In genomic region chr6:32825966-32826365, GRCh38 we compare ENCODE assay signal across 7 cellular contexts. TPM values are rescaled to one million over a fixed set of nuclear protein-coding genes. Genes with fewer than 3 reads are reported as not detected.
A peak's percentile ranks its signal among the peaks of the same experiment; 100 is the strongest.
DNase-seq lines count a peak whose midpoint lies in the region; ATAC-seq and TF ChIP-seq lines count a peak whose summit lies in the region.

No MANE protein-coding gene starts in this region.

- H3K9me3 ChIP-seq in gastroesophageal sphincter, result no peaks in the 10 kb centered on the region

- H3K4me3 ChIP-seq in GM12875 (ENCODE audit: low read depth, low read length) (no peak overlapping the region), gastroesophageal sphincter (no peak overlapping the region)

- no peaks in the 10 kb centered on the region for H3K27me3 ChIP-seq in gastroesophageal sphincter

- TF ChIP-seq CTCF in GM12875 (IDR thresholded peaks at IDR 0.05; ENCODE audit: borderline replicate concordance, insufficient read depth, low read depth, low read length) (0 out of 2 replicates have a peak, but pooled peaks have one; percentile 13), RWPE1 (conservative IDR thresholded peaks at IDR 0.05; ENCODE audit: low read depth) (peak; percentile 38; the same call in 1 of the 2 replicates), gastroesophageal sphincter (IDR thresholded peaks at IDR 0.05) (peak in 2 of 4 experiments; percentile 29 to 48)

- peak; percentile 74 for ATAC-seq in gastroesophageal sphincter
- ATAC-seq in stimulated activated effector memory CD8-positive, alpha-beta T cell treated with anti-CD3 and anti-CD28 coated beads, Interleukin-12 subunit alpha, Interleukin-12 subunit beta, amount 100 ng/mL, for 72 hours, result no peak
- ATAC-seq in natural killer cell treated with Interleukin-12 subunit alpha and Interleukin-12 subunit beta and Interleukin-15 and Interleukin-18, amount 100 ng/mL, for 72 hours, result no peak

- peaks cover 29% of the 10 kb centered on the region for H3K4me1 Mint-ChIP-seq in stimulated activated effector memory CD8-positive, alpha-beta T cell treated with anti-CD3 and anti-CD28 coated beads, Interleukin-12 subunit alpha, Interleukin-12 subunit beta, amount 100 ng/mL, for 72 hours
- H3K4me1 Mint-ChIP-seq in natural killer cell treated with Interleukin-12 subunit alpha and Interleukin-12 subunit beta and Interleukin-15 and Interleukin-18, amount 100 ng/mL, for 72 hours (ENCODE audit: low read depth in 2 of 2), result peaks cover 10 to 16% of the 10 kb centered on the region in 2 donors

- DNase-seq in RWPE1 (ENCODE audit: low spot score), result no peak
- DNase-seq in stimulated activated effector memory CD8-positive, alpha-beta T cell treated with anti-CD3 and anti-CD28 coated beads, Interleukin-12 subunit alpha, Interleukin-12 subunit beta, amount 100 ng/mL, for 72 hours (ENCODE audit: low spot score in 2 of 2), result no peak
- no peak for DNase-seq in natural killer cell treated with Interleukin-12 subunit alpha and Interleukin-12 subunit beta and Interleukin-15 and Interleukin-18, amount 100 ng/mL, for 72 hours (ENCODE audit: low spot score)
- DNase-seq in activated T-cell treated with anti-CD3 and anti-CD28 coated beads for 4 hours, result no peak
- DNase-seq in DMS153 (lab: John Stamatoyannopoulos, UW), result no peak

- TF ChIP-seq POLR2A in gastroesophageal sphincter (IDR thresholded peaks at IDR 0.05), result no peak

- H3K4me3 Mint-ChIP-seq in stimulated activated effector memory CD8-positive, alpha-beta T cell treated with anti-CD3 and anti-CD28 coated beads, Interleukin-12 subunit alpha, Interleukin-12 subunit beta, amount 100 ng/mL, for 72 hours, result no peak overlapping the region
- no peak overlapping the region for H3K4me3 Mint-ChIP-seq in natural killer cell treated with Interleukin-12 subunit alpha and Interleukin-12 subunit beta and Interleukin-15 and Interleukin-18, amount 100 ng/mL, for 72 hours

- TF ChIP-seq EP300 in gastroesophageal sphincter (IDR thresholded peaks at IDR 0.05), result no peak

- CTCF ChIA-PET in RWPE1 (lab: Yijun Ruan, JAX), result interaction anchor here (0.6 to 2.6 kb wide), 5 partner anchors 12 to 42 kb away, joined by 3 to 14 read pairs (median 4); partner anchors contain the start of gene PSMB8

- H3K9me3 Mint-ChIP-seq in stimulated activated effector memory CD8-positive, alpha-beta T cell treated with anti-CD3 and anti-CD28 coated beads, Interleukin-12 subunit alpha, Interleukin-12 subunit beta, amount 100 ng/mL, for 72 hours, result no peaks in the 10 kb centered on the region
- no peaks in the 10 kb centered on the region for H3K9me3 Mint-ChIP-seq in natural killer cell treated with Interleukin-12 subunit alpha and Interleukin-12 subunit beta and Interleukin-15 and Interleukin-18, amount 100 ng/mL, for 72 hours

- POLR2A ChIA-PET in RWPE1 (lab: Yijun Ruan, JAX; ENCODE audit: low non-redundant PET), result interaction anchor here (0.8 kb wide), 1 partner anchor 28 kb away, joined by 3 read pairs; the partner anchor contains the start of genes PSMB9 and TAP1

- H3K27ac ChIP-seq in RWPE1 (no peak overlapping the region), gastroesophageal sphincter (peak overlapping the region in 1 of 4 donors; percentile 18)

- no peaks in the 10 kb centered on the region for H3K4me1 ChIP-seq in gastroesophageal sphincter

- 0 to 41% methylated on average over 1 to 2 of the region's 2 CpGs for WGBS in gastroesophageal sphincter (ENCODE audit: low coverage in 1 of 2), 2 donors

- H3K36me3 Mint-ChIP-seq in stimulated activated effector memory CD8-positive, alpha-beta T cell treated with anti-CD3 and anti-CD28 coated beads, Interleukin-12 subunit alpha, Interleukin-12 subunit beta, amount 100 ng/mL, for 72 hours, result peaks cover 44% of the 10 kb centered on the region
- H3K36me3 Mint-ChIP-seq in natural killer cell treated with Interleukin-12 subunit alpha and Interleukin-12 subunit beta and Interleukin-15 and Interleukin-18, amount 100 ng/mL, for 72 hours, result peaks cover 19% of the 10 kb centered on the region

- H3K27ac Mint-ChIP-seq in stimulated activated effector memory CD8-positive, alpha-beta T cell treated with anti-CD3 and anti-CD28 coated beads, Interleukin-12 subunit alpha, Interleukin-12 subunit beta, amount 100 ng/mL, for 72 hours, result peak overlapping the region; percentile 71
- H3K27ac Mint-ChIP-seq in natural killer cell treated with Interleukin-12 subunit alpha and Interleukin-12 subunit beta and Interleukin-15 and Interleukin-18, amount 100 ng/mL, for 72 hours, result peak overlapping the region in 1 of 2 donors; percentile 7

- H3K27me3 Mint-ChIP-seq in natural killer cell treated with Interleukin-12 subunit alpha and Interleukin-12 subunit beta and Interleukin-15 and Interleukin-18, amount 100 ng/mL, for 72 hours, result no peaks in the 10 kb centered on the region

- H3K36me3 ChIP-seq in gastroesophageal sphincter, result peaks cover 0 to 26% of the 10 kb centered on the region in 2 donors

RNA-seq across cellular contexts. Expression of gene HLA-DOB, which starts 9.2 kb away (rescaled TPM):
- under 1 TPM in 2 of 4 donors, not detected in 2; 0.37 to 0.40 TPM for total RNA-seq in gastroesophageal sphincter
- 10 to 100 TPM in 1 of 2 donors, 1 to 10 TPM in 1; 3.3 to 13.9 TPM for total RNA-seq in natural killer cell treated with Interleukin-12 subunit alpha and Interleukin-12 subunit beta and Interleukin-15 and Interleukin-18, amount 100 ng/mL, for 72 hours

RNA-seq across cellular contexts. Expression of gene TAP2, which starts 12.6 kb away (rescaled TPM):
- 10 to 100 TPM in 3 of 4 donors, 1 to 10 TPM in 1; 6.9 to 16.0 (median 11.1) TPM for total RNA-seq in gastroesophageal sphincter
- 100 to 1,000 TPM; 220 to 252 TPM for total RNA-seq in natural killer cell treated with Interleukin-12 subunit alpha and Interleukin-12 subunit beta and Interleukin-15 and Interleukin-18, amount 100 ng/mL, for 72 hours

RNA-seq across cellular contexts. Expression of gene PSMB8, which starts 17.9 kb away (rescaled TPM):
- 10 to 100 TPM; 20.2 to 49.9 (median 36.7) TPM for total RNA-seq in gastroesophageal sphincter
- 100 to 1,000 TPM; 259 to 356 TPM for total RNA-seq in natural killer cell treated with Interleukin-12 subunit alpha and Interleukin-12 subunit beta and Interleukin-15 and Interleukin-18, amount 100 ng/mL, for 72 hours

RNA-seq across cellular contexts. Expression of gene TAP1, which starts 27.5 kb away (rescaled TPM):
- total RNA-seq in gastroesophageal sphincter, result 10 to 100 TPM; 24.6 to 41.8 (median 26.5) TPM
- 100 to 1,000 TPM; 512 to 588 TPM for total RNA-seq in natural killer cell treated with Interleukin-12 subunit alpha and Interleukin-12 subunit beta and Interleukin-15 and Interleukin-18, amount 100 ng/mL, for 72 hours

RNA-seq across cellular contexts. Expression of gene PSMB9, which starts 28.0 kb away (rescaled TPM):
- total RNA-seq in gastroesophageal sphincter, result 10 to 100 TPM; 12.9 to 19.7 (median 15.8) TPM
- total RNA-seq in natural killer cell treated with Interleukin-12 subunit alpha and Interleukin-12 subunit beta and Interleukin-15 and Interleukin-18, amount 100 ng/mL, for 72 hours, result 100 to 1,000 TPM; 212 to 401 TPM

Comparison
In these comparisons a context has a peak if more than half of its experiments do, and no peak if none do; other contexts are left out.
1. RNA of gene TAP2, which starts 12.6 kb away (total RNA-seq): 220 to 252 TPM in natural killer cell treated with Interleukin-12 subunit alpha and Interleukin-12 subunit beta and Interleukin-15 and Interleukin-18, amount 100 ng/mL, for 72 hours; 6.9 to 16.0 TPM in gastroesophageal sphincter; every median in the first group is over 10 times any median in the second.
2. RNA of gene PSMB8, which starts 17.9 kb away (total RNA-seq): 259 to 356 TPM in natural killer cell treated with Interleukin-12 subunit alpha and Interleukin-12 subunit beta and Interleukin-15 and Interleukin-18, amount 100 ng/mL, for 72 hours; 20.2 to 49.9 TPM in gastroesophageal sphincter; every median in the first group is over 4 times any median in the second.